Comparison of ENCODE assay signal across 13 cellular contexts in the genomic region with DNA sequence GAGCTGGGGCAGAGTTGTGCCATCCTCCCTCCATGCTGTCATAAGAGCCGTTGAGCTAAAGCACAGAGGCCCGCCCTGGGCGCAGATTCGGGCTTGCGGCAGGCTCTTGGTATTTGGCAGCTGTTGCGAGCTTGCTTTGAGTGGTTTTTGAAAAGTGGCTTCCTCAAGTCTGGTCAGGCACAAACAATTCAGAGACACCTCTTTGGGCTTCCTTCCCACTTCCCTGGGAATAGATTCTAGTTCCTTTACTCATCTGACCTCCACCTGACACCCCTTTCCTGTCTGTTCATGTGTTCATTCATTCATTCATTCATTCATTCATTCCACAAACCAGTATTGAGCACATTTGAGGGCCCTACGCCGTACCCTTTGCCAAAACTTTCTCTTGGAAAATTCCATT. TPM values are rescaled to one million over a fixed set of nuclear protein-coding genes. Genes with fewer than 3 reads are reported as not detected.
DNase-seq lines count a peak whose midpoint lies in the region; TF ChIP-seq lines count a peak whose summit lies in the region.
"Had no signal": no experiment of that assay in that cellular context is flagged by ENCODE, and none has a peak within 500 bp of the region (broad histone marks: within the 10 kb centered on the region; RNA-seq: fewer than 3 reads in every experiment).

No MANE protein-coding gene starts in this region.

- peaks cover 0 to 7% of the 10 kb centered on the region in 2 donors for H3K4me1 ChIP-seq in breast epithelium
- H3K4me1 ChIP-seq in mammary epithelial cell (ENCODE audit: insufficient read depth, low read length) = peaks cover 53% of the 10 kb centered on the region
- peaks cover 0 to 22% of the 10 kb centered on the region in 2 donors for H3K4me1 ChIP-seq in uterus

- CTCF ChIA-PET in MCF 10A (lab: Yijun Ruan, JAX) = no interaction called here
- CTCF ChIA-PET in mammary epithelial cell (lab: Charles Lee; ENCODE audit: low non-redundant PET) = interaction anchor here (0.6 kb wide), 1 partner anchor 26 kb away, joined by 8 read pairs; no protein-coding TSS in a partner anchor

- peaks cover 4% of the 10 kb centered on the region for H4K20me1 ChIP-seq in mammary epithelial cell (ENCODE audit: insufficient read depth, low read length)

- 8% methylated on average over 6 of the region's 8 CpGs for WGBS in mammary epithelial cell (ENCODE audit: low coverage, missing lambda C conversion rate)

- H3K4me1 Mint-ChIP-seq in MCF 10A (ENCODE audit: insufficient read depth, unreplicated experiment) = peaks cover 2% of the 10 kb centered on the region
- H3K4me1 Mint-ChIP-seq: stimulated activated naive CD8-positive, alpha-beta T cell treated with anti-CD3 and anti-CD28 coated beads, Interleukin-15, amount 100 ng/mL, for 72 hours had no signal

- TF ChIP-seq POLR2A in breast epithelium (IDR thresholded peaks at IDR 0.05) (no peak), uterus (IDR thresholded peaks at IDR 0.05) (no peak)

- no peaks in the 10 kb centered on the region for H3K9me3 Mint-ChIP-seq in MCF 10A (ENCODE audit: unreplicated experiment)
- H3K9me3 Mint-ChIP-seq: neural crest cell; stimulated activated naive CD8-positive, alpha-beta T cell treated with anti-CD3 and anti-CD28 coated beads, Interleukin-15, amount 100 ng/mL, for 72 hours had no signal

- H3K79me2 ChIP-seq in mammary epithelial cell (ENCODE audit: insufficient read depth, low read length) = peaks cover 58% of the 10 kb centered on the region

- H3K36me3 ChIP-seq in breast epithelium (no peaks in the 10 kb centered on the region), mammary epithelial cell (ENCODE audit: insufficient read depth, low read length) (no peaks in the 10 kb centered on the region), uterus (no peaks in the 10 kb centered on the region)

- no peak overlapping the region for H3K4me3 Mint-ChIP-seq in MCF 10A (ENCODE audit: unreplicated experiment)
- H3K4me3 Mint-ChIP-seq: immature natural killer cell; neural crest cell; stimulated activated naive CD8-positive, alpha-beta T cell treated with anti-CD3 and anti-CD28 coated beads, Interleukin-15, amount 100 ng/mL, for 72 hours had no signal

- H3K9ac ChIP-seq in mammary epithelial cell (ENCODE audit: insufficient read depth, low read length) = no peak overlapping the region

- in situ Hi-C loops in mammary epithelial cell (cut with MboI; ENCODE audit: low sequenced_read_pairs in 2 of 2) = no loop called here

- H3K9me3 ChIP-seq in breast epithelium (no peaks in the 10 kb centered on the region), mammary epithelial cell (replicated peaks; ENCODE audit: insufficient read depth, low read length) (no peaks in the 10 kb centered on the region), uterus (no peaks in the 10 kb centered on the region)

- dilution Hi-C loops in mammary epithelial cell (cut with HindIII; ENCODE audit: low sequenced_read_pairs) = no loop called here

- H3K27ac ChIP-seq in breast epithelium (peak overlapping the region; percentile 74 to 85), mammary epithelial cell (ENCODE audit: insufficient read depth, low read depth, low read length) (no peak overlapping the region), layer of hippocampus (ENCODE audit: low read depth, low read length) (peak overlapping the region; percentile 76), uterus (peak overlapping the region; percentile 72 to 80)

- H3K4me3 ChIP-seq in breast epithelium (no peak overlapping the region), mammary epithelial cell (replicated peaks in 1 of 3; ENCODE audit: insufficient read depth in 1 of 3, low read depth in 2 of 3, low read length in 3 of 3) (no peak overlapping the region), uterus (no peak overlapping the region)

- TF ChIP-seq CTCF in breast epithelium (IDR thresholded peaks at IDR 0.05) = no peak
- no peak for TF ChIP-seq CTCF in MCF 10A (IDR thresholded peaks at IDR 0.05; ENCODE audit: unreplicated experiment)
- TF ChIP-seq CTCF in mammary epithelial cell (conservative IDR thresholded peaks at IDR 0.05 in 1 of 2, IDR thresholded peaks at IDR 0.05 in 1 of 2; ENCODE audit: extremely low read depth in 1 of 2, insufficient read depth in 1 of 2, low read depth in 1 of 2, low read length in 2 of 2) = no peak
- no peak for TF ChIP-seq CTCF in uterus (IDR thresholded peaks at IDR 0.05)

- H3K27ac Mint-ChIP-seq in MCF 10A (ENCODE audit: low read depth, unreplicated experiment) = no peak overlapping the region
- H3K27ac Mint-ChIP-seq: stimulated activated naive CD8-positive, alpha-beta T cell treated with anti-CD3 and anti-CD28 coated beads, Interleukin-15, amount 100 ng/mL, for 72 hours had no signal

- peak overlapping the region; percentile 29 for H2AFZ ChIP-seq in mammary epithelial cell (ENCODE audit: low read depth, low read length)

- BruUV-seq in MCF 10A (replicated peaks; lab: Mats Ljungman, UMichigan) (no TSS peak), mammary epithelial cell (replicated peaks; lab: Mats Ljungman, UMichigan) (no TSS peak)

- peak in 1 of 2 donors; percentile 87 for DNase-seq in breast epithelium (ENCODE audit: low spot score in 2 of 2)
- DNase-seq in MCF 10A (ENCODE audit: unreplicated experiment) = no peak
- peak; percentile 78 for DNase-seq in mammary epithelial cell
- DNase-seq in uterus = no peak
- no peak for DNase-seq in ecto neural progenitor cell (ENCODE audit: low spot score)
- no peak for DNase-seq in activated naive CD4-positive, alpha-beta T cell treated with Interleukin-2 at 50 U/mL for 16 hours
- DNase-seq in HT-29 (ENCODE audit: low spot score) = no peak
- DNase-seq: effector CD4-positive, alpha-beta T cell; immature natural killer cell; stimulated activated CD4-positive, alpha-beta T cell treated with anti-CD3 and anti-CD28 coated beads, Interleukin-2, amount 100 ng/mL, for 24 hours; stimulated activated naive CD8-positive, alpha-beta T cell treated with anti-CD3 and anti-CD28 coated beads, Interleukin-15, amount 100 ng/mL, for 72 hours had no signal

- H3K27me3 Mint-ChIP-seq in MCF 10A (ENCODE audit: insufficient read depth, unreplicated experiment) = no peaks in the 10 kb centered on the region
- H3K27me3 Mint-ChIP-seq: stimulated activated naive CD8-positive, alpha-beta T cell treated with anti-CD3 and anti-CD28 coated beads, Interleukin-15, amount 100 ng/mL, for 72 hours had no signal

- peak overlapping the region; percentile 15 for H3K4me2 ChIP-seq in mammary epithelial cell (ENCODE audit: insufficient read depth, low read depth, low read length)

- intact Hi-C loops in breast epithelium (cut with DNase I; ENCODE audit: low total_unique reads) = no loop called here
- intact Hi-C loops in MCF 10A (cut with micrococcal nuclease) = no loop called here
- intact Hi-C loops in mammary epithelial cell (cut with micrococcal nuclease) = loop anchor here (1.0 to 2.0 kb wide), 2 partner anchors 15 to 61 kb away; no protein-coding TSS in a partner anchor
- intact Hi-C loops in uterus (cut with DNase I; ENCODE audit: low total_unique reads) = no loop called here

- peaks cover 4% of the 10 kb centered on the region for H3K36me3 Mint-ChIP-seq in MCF 10A (ENCODE audit: insufficient read depth, unreplicated experiment)
- H3K36me3 Mint-ChIP-seq: immature natural killer cell had no signal

- H3K27me3 ChIP-seq in breast epithelium = no peaks in the 10 kb centered on the region
- H3K27me3 ChIP-seq in mammary epithelial cell (ENCODE audit: insufficient read depth, low read length) = no peaks in the 10 kb centered on the region
- H3K27me3 ChIP-seq in layer of hippocampus (ENCODE audit: control insufficient read depth, insufficient read depth, low read length) = no peaks in the 10 kb centered on the region
- no peaks in the 10 kb centered on the region for H3K27me3 ChIP-seq in uterus

- POLR2A ChIA-PET in MCF 10A (lab: Yijun Ruan, JAX) = no interaction called here

RNA-seq across cellular contexts. Expression of a gene that starts 27.4 kb away (rescaled TPM):
- total RNA-seq in breast epithelium (1 to 10 TPM; 3.2 to 3.9 (median 3.4) TPM), MCF 10A (2022) (27.8 and 41.3 TPM in 2 replicates), mammary epithelial cell (10 to 100 TPM; 76.5 to 85.4 TPM), uterus (10 to 100 TPM in 3 of 4 donors, 1 to 10 TPM in 1; 4.1 to 99.3 (median 39.0) TPM)
- polyA plus RNA-seq in mammary epithelial cell = 59.8 TPM
- polyA minus RNA-seq in mammary epithelial cell = 53.3 TPM
- 6.9 and 7.0 TPM in 2 replicates for total RNA-seq in HT-29 (2014; rRNA removed; shearing (Covaris generic))
